ENCODE assay signal across 8 cellular contexts in genomic region chr6:139028242-139028657, GRCh38. TPM values are rescaled to one million over a fixed set of nuclear protein-coding genes. Genes with fewer than 3 reads are reported as not detected.
A peak's percentile ranks its signal among the peaks of the same experiment; 100 is the strongest.
DNase-seq lines count a peak whose midpoint lies in the region; ATAC-seq lines count a peak whose summit lies in the region.

No MANE protein-coding gene starts in this region.

- no peaks in the 10 kb centered on the region for H3K27me3 ChIP-seq in stomach smooth muscle (ENCODE audit: control insufficient read depth in 1 of 2, insufficient read depth in 2 of 2, low read length in 2 of 2)

- ATAC-seq in HG03064 (IDR thresholded peaks at IDR 0.05; ENCODE audit: low read depth, unreplicated experiment), result peak; percentile 3

- intact Hi-C loops in activated T-helper 1 cell treated with anti-CD3 and anti-CD28 coated beads, Interleukin-12 subunit alpha, Interleukin-12 subunit beta, Interleukin-2, Interleukin-4 antibody, amounts not matched to agents 30 ng/mL and 10 ng/mL and 1 ng/mL, durations not matched to agents 14 hours and 24 hours and 36 hours (cut with micrococcal nuclease), result loop anchor here (1.0 to 5.0 kb wide), 12 partner anchors 40 to 347 kb away; partner anchors contain the start of genes CCDC28A, CITED2, REPS1 and TXLNB

- H3K4me1 ChIP-seq in stomach smooth muscle (ENCODE audit: control insufficient read depth, insufficient read depth, low read length), result peaks cover 17% of the 10 kb centered on the region

- peak overlapping the region; percentile 11 for H3K27ac ChIP-seq in stomach smooth muscle (ENCODE audit: low read length)

- H3K27me3 Mint-ChIP-seq in activated naive CD4-positive, alpha-beta T cell treated with anti-CD3 and anti-CD28 coated beads, Interleukin-2, amount 10 ng/mL, durations not matched to agents 7 days and 5 days, result peaks cover 3% of the 10 kb centered on the region
- H3K27me3 Mint-ChIP-seq in activated T-helper 1 cell treated with anti-CD3 and anti-CD28 coated beads, Interleukin-12 subunit alpha, Interleukin-12 subunit beta, Interleukin-2, Interleukin-4 antibody, amounts not matched to agents 30 ng/mL and 10 ng/mL and 1 ng/mL, durations not matched to agents 14 hours and 24 hours and 36 hours (ENCODE audit: insufficient read depth), result no peaks in the 10 kb centered on the region
- peaks cover 0 to 8% (median 2%) of the 10 kb centered on the region in 3 donors for H3K27me3 Mint-ChIP-seq in immature natural killer cell (ENCODE audit: low read depth in 3 of 3)

- no peak for DNase-seq in activated naive CD4-positive, alpha-beta T cell treated with anti-CD3 and anti-CD28 coated beads, Interleukin-2, amount 10 ng/mL, durations not matched to agents 7 days and 5 days
- no peak for DNase-seq in activated naive CD4-positive, alpha-beta T cell (lab: John Stamatoyannopoulos, UW)
- DNase-seq in activated T-helper 1 cell treated with anti-CD3 and anti-CD28 coated beads, Interleukin-12 subunit alpha, Interleukin-12 subunit beta, Interleukin-2, Interleukin-4 antibody, amounts not matched to agents 30 ng/mL and 10 ng/mL and 1 ng/mL, durations not matched to agents 14 hours and 24 hours and 36 hours (ENCODE audit: low spot score), result no peak
- no peak for DNase-seq in immature natural killer cell
- no peak for DNase-seq in NK-92 treated with Interleukin-12 subunit alpha and Interleukin-12 subunit beta, amount 100 ng/mL, for 24 hours (lab: John Stamatoyannopoulos, UW)
- no peak for DNase-seq in stimulated activated CD4-positive, alpha-beta T cell treated with anti-CD3 and anti-CD28 coated beads, Interleukin-4, amount 100 ng/mL, for 4 hours

- peaks cover 21% of the 10 kb centered on the region for H3K4me1 Mint-ChIP-seq in activated naive CD4-positive, alpha-beta T cell treated with anti-CD3 and anti-CD28 coated beads, Interleukin-2, amount 10 ng/mL, durations not matched to agents 7 days and 5 days
- peaks cover 23% of the 10 kb centered on the region for H3K4me1 Mint-ChIP-seq in activated T-helper 1 cell treated with anti-CD3 and anti-CD28 coated beads, Interleukin-12 subunit alpha, Interleukin-12 subunit beta, Interleukin-2, Interleukin-4 antibody, amounts not matched to agents 30 ng/mL and 10 ng/mL and 1 ng/mL, durations not matched to agents 14 hours and 24 hours and 36 hours (ENCODE audit: low read depth)
- H3K4me1 Mint-ChIP-seq in immature natural killer cell, result peaks cover 21 to 29% of the 10 kb centered on the region in 2 donors

- peak overlapping the region; percentile 88 for H3K27ac Mint-ChIP-seq in activated naive CD4-positive, alpha-beta T cell treated with anti-CD3 and anti-CD28 coated beads, Interleukin-2, amount 10 ng/mL, durations not matched to agents 7 days and 5 days
- peak overlapping the region; percentile 82 for H3K27ac Mint-ChIP-seq in activated T-helper 1 cell treated with anti-CD3 and anti-CD28 coated beads, Interleukin-12 subunit alpha, Interleukin-12 subunit beta, Interleukin-2, Interleukin-4 antibody, amounts not matched to agents 30 ng/mL and 10 ng/mL and 1 ng/mL, durations not matched to agents 14 hours and 24 hours and 36 hours
- peak overlapping the region; percentile 79 to 94 (median 86) for H3K27ac Mint-ChIP-seq in immature natural killer cell

- CTCF ChIA-PET in activated naive CD4-positive, alpha-beta T cell treated with anti-CD3 and anti-CD28 coated beads, Interleukin-2, amount 10 ng/mL, durations not matched to agents 7 days and 5 days (lab: Charles Lee), result interaction anchor here (1.6 kb wide), 1 partner anchor 40 kb away, joined by 7 read pairs; the partner anchor contains the start of gene REPS1

- H3K36me3 Mint-ChIP-seq in activated naive CD4-positive, alpha-beta T cell treated with anti-CD3 and anti-CD28 coated beads, Interleukin-2, amount 10 ng/mL, durations not matched to agents 7 days and 5 days, result peaks cover 5% of the 10 kb centered on the region
- peaks cover 4% of the 10 kb centered on the region for H3K36me3 Mint-ChIP-seq in activated T-helper 1 cell treated with anti-CD3 and anti-CD28 coated beads, Interleukin-12 subunit alpha, Interleukin-12 subunit beta, Interleukin-2, Interleukin-4 antibody, amounts not matched to agents 30 ng/mL and 10 ng/mL and 1 ng/mL, durations not matched to agents 14 hours and 24 hours and 36 hours (ENCODE audit: low read depth)
- H3K36me3 Mint-ChIP-seq in immature natural killer cell, result no peaks in the 10 kb centered on the region

- H3K4me3 ChIP-seq in stomach smooth muscle (ENCODE audit: low read length in 2 of 2), result peak overlapping the region; percentile 81 to 88

- H3K9me3 Mint-ChIP-seq in activated naive CD4-positive, alpha-beta T cell treated with anti-CD3 and anti-CD28 coated beads, Interleukin-2, amount 10 ng/mL, durations not matched to agents 7 days and 5 days, result no peaks in the 10 kb centered on the region
- no peaks in the 10 kb centered on the region for H3K9me3 Mint-ChIP-seq in activated T-helper 1 cell treated with anti-CD3 and anti-CD28 coated beads, Interleukin-12 subunit alpha, Interleukin-12 subunit beta, Interleukin-2, Interleukin-4 antibody, amounts not matched to agents 30 ng/mL and 10 ng/mL and 1 ng/mL, durations not matched to agents 14 hours and 24 hours and 36 hours
- H3K9me3 Mint-ChIP-seq in immature natural killer cell, result no peaks in the 10 kb centered on the region

- H3K9me3 ChIP-seq in stomach smooth muscle (ENCODE audit: control insufficient read depth in 2 of 2, low read length in 2 of 2), result no peaks in the 10 kb centered on the region

- no peaks in the 10 kb centered on the region for H3K36me3 ChIP-seq in stomach smooth muscle (ENCODE audit: control insufficient read depth in 2 of 2, insufficient read depth in 2 of 2, low read length in 2 of 2)

- no peak overlapping the region for H3K4me3 Mint-ChIP-seq in activated naive CD4-positive, alpha-beta T cell treated with anti-CD3 and anti-CD28 coated beads, Interleukin-2, amount 10 ng/mL, durations not matched to agents 7 days and 5 days
- peak overlapping the region; percentile 93 for H3K4me3 Mint-ChIP-seq in activated T-helper 1 cell treated with anti-CD3 and anti-CD28 coated beads, Interleukin-12 subunit alpha, Interleukin-12 subunit beta, Interleukin-2, Interleukin-4 antibody, amounts not matched to agents 30 ng/mL and 10 ng/mL and 1 ng/mL, durations not matched to agents 14 hours and 24 hours and 36 hours
- H3K4me3 Mint-ChIP-seq in immature natural killer cell, result peak overlapping the region in 4 of 5 donors; percentile 92 to 98 (median 95)

- peak overlapping the region; percentile 62 to 68 for H3K9ac ChIP-seq in stomach smooth muscle (ENCODE audit: low read length in 2 of 2)

RNA-seq across cellular contexts. Expression of gene ABRACL, which starts 0.3 kb away (rescaled TPM):
- 129 and 135 TPM in 2 replicates for total RNA-seq in activated T-helper 1 cell treated with anti-CD3 and anti-CD28 coated beads, Interleukin-12 subunit alpha, Interleukin-12 subunit beta, Interleukin-2, Interleukin-4 antibody, amounts not matched to agents 30 ng/mL and 10 ng/mL and 1 ng/mL, durations not matched to agents 14 hours and 24 hours and 36 hours
- 100 to 1,000 TPM; 113 to 167 (median 153) TPM for polyA plus RNA-seq in immature natural killer cell

RNA-seq across cellular contexts. Expression of gene REPS1, which starts 40.2 kb away (rescaled TPM):
- total RNA-seq in activated T-helper 1 cell treated with anti-CD3 and anti-CD28 coated beads, Interleukin-12 subunit alpha, Interleukin-12 subunit beta, Interleukin-2, Interleukin-4 antibody, amounts not matched to agents 30 ng/mL and 10 ng/mL and 1 ng/mL, durations not matched to agents 14 hours and 24 hours and 36 hours, result 69.6 and 74.6 TPM in 2 replicates
- polyA plus RNA-seq in immature natural killer cell, result 10 to 100 TPM; 14.3 to 25.6 (median 18.2) TPM
